Comparison of ENCODE assay signal across 1 cellular context in genomic region chr1:244970661-244971523, GRCh38.
A peak's percentile ranks its signal among the peaks of the same experiment; 100 is the strongest.
TF ChIP-seq lines count a peak whose summit lies in the region.

No MANE protein-coding gene starts in this region.

TF ChIP-seq in HepG2, 621 proteins besides CTCF, POLR2A, EP300 and RAD21 (continued from another document and continues in another):
- TF ChIP-seq MBD4 (IDR thresholded peaks at IDR 0.05; ENCODE audit: borderline replicate concordance, low read length): no peak
- 0 out of 2 replicates have a peak, but pooled peaks have one; percentile 51 for TF ChIP-seq ZNF841 (CRISPR knock-in tag; IDR thresholded peaks at IDR 0.05; ENCODE audit: borderline replicate concordance)
- TF ChIP-seq PRPF4 (IDR thresholded peaks at IDR 0.05; ENCODE audit: low read depth, low read length, poor library complexity, severe bottlenecking): no peak
- peak; percentile 81 for TF ChIP-seq RBM39 (IDR thresholded peaks at IDR 0.05; ENCODE audit: low read depth, low read length, poor library complexity, severe bottlenecking)
- TF ChIP-seq PATZ1 (CRISPR knock-in tag; IDR thresholded peaks at IDR 0.05): peak; percentile 45
- no peak; the same call in 1 of the 2 replicates for TF ChIP-seq ZNF558 (CRISPR knock-in tag; IDR thresholded peaks at IDR 0.05; ENCODE audit: borderline replicate concordance)
- TF ChIP-seq ZNF224 (CRISPR knock-in tag; IDR thresholded peaks at IDR 0.05): no peak
- TF ChIP-seq YEATS4 (CRISPR knock-in tag; IDR thresholded peaks at IDR 0.05; ENCODE audit: borderline replicate concordance): peak; percentile 76
- 0 out of 2 replicates have a peak, but pooled peaks have one; percentile 35 for TF ChIP-seq ZMYM2 (CRISPR knock-in tag; IDR thresholded peaks at IDR 0.05)
- no peak; the same call in 1 of the 2 replicates for TF ChIP-seq RFXANK (CRISPR knock-in tag; IDR thresholded peaks at IDR 0.05)
- no peak for TF ChIP-seq SRSF4 (IDR thresholded peaks at IDR 0.05; ENCODE audit: low read depth, low read length, poor library complexity, severe bottlenecking)
- TF ChIP-seq ZBTB7B (CRISPR knock-in tag; IDR thresholded peaks at IDR 0.05): peak; percentile 86; the same call in 1 of the 2 replicates
- TF ChIP-seq ARNT2 (CRISPR knock-in tag; IDR thresholded peaks at IDR 0.05; ENCODE audit: low read depth): peak; percentile 76; the same call in 1 of the 2 replicates
- peak; percentile 93 for TF ChIP-seq TAF1 (CRISPR knock-in tag; IDR thresholded peaks at IDR 0.05)
- no peak for TF ChIP-seq FOXP1 (IDR thresholded peaks at IDR 0.05)
- no peak for TF ChIP-seq FOXP1 (CRISPR knock-in tag; IDR thresholded peaks at IDR 0.05)
- 0 out of 2 replicates have a peak, but pooled peaks have one; percentile 64 for TF ChIP-seq ZXDC (CRISPR knock-in tag; IDR thresholded peaks at IDR 0.05)
- TF ChIP-seq ZNF788 (CRISPR knock-in tag; IDR thresholded peaks at IDR 0.05; ENCODE audit: borderline replicate concordance): peak; percentile 29; the same call in 1 of the 2 replicates
- no peak; the same call in 1 of the 2 replicates for TF ChIP-seq ZBTB26 (CRISPR knock-in tag; IDR thresholded peaks at IDR 0.05; ENCODE audit: borderline replicate concordance)
- TF ChIP-seq PREB (CRISPR knock-in tag; IDR thresholded peaks at IDR 0.05): no peak
- TF ChIP-seq ZNF253 (CRISPR knock-in tag; IDR thresholded peaks at IDR 0.05; ENCODE audit: borderline replicate concordance): no peak
- TF ChIP-seq ZNF296 (CRISPR knock-in tag; conservative IDR thresholded peaks at IDR 0.05): no peak
- no peak for TF ChIP-seq ZNF207 (IDR thresholded peaks at IDR 0.05; ENCODE audit: borderline replicate concordance)
- TF ChIP-seq GABPB1 (CRISPR knock-in tag; IDR thresholded peaks at IDR 0.05): peak; percentile 79
- TF ChIP-seq ZFP91 (CRISPR knock-in tag; IDR thresholded peaks at IDR 0.05; ENCODE audit: borderline replicate concordance): peak; percentile 83; the same call in 1 of the 2 replicates
- no peak for TF ChIP-seq ZNF282 (IDR thresholded peaks at IDR 0.05; ENCODE audit: partially characterized antibody)
- no peak for TF ChIP-seq AHR (CRISPR knock-in tag; IDR thresholded peaks at IDR 0.05)
- TF ChIP-seq KLF9 (CRISPR knock-in tag; IDR thresholded peaks at IDR 0.05; ENCODE audit: low read depth): no peak
- peak; percentile 46; the same call in 1 of the 2 replicates for TF ChIP-seq ZNF772 (CRISPR knock-in tag; IDR thresholded peaks at IDR 0.05)
- peak; percentile 74 for TF ChIP-seq ZNF740 (CRISPR knock-in tag; IDR thresholded peaks at IDR 0.05)
- TF ChIP-seq ZC3H4 (CRISPR knock-in tag; IDR thresholded peaks at IDR 0.05; ENCODE audit: borderline replicate concordance): no peak; the same call in none of the 2 replicates
- TF ChIP-seq SPEN (CRISPR knock-in tag; IDR thresholded peaks at IDR 0.05; ENCODE audit: low read depth): no peak
- 0 out of 2 replicates have a peak, but pooled peaks have one; percentile 53 for TF ChIP-seq CBFB (CRISPR knock-in tag; IDR thresholded peaks at IDR 0.05)
- TF ChIP-seq CBX5 (CRISPR knock-in tag; IDR thresholded peaks at IDR 0.05; ENCODE audit: borderline replicate concordance): no peak
- no peak for TF ChIP-seq LRRFIP1 (CRISPR knock-in tag; conservative IDR thresholded peaks at IDR 0.05)
- TF ChIP-seq MAF1 (CRISPR knock-in tag; IDR thresholded peaks at IDR 0.05; ENCODE audit: borderline replicate concordance): 0 out of 2 replicates have a peak, but pooled peaks have one; percentile 42
- TF ChIP-seq MEIS2 (CRISPR knock-in tag; IDR thresholded peaks at IDR 0.05): no peak
- no peak for TF ChIP-seq HMG20B (CRISPR knock-in tag; conservative IDR thresholded peaks at IDR 0.05)
- TF ChIP-seq GMEB2 (CRISPR knock-in tag; IDR thresholded peaks at IDR 0.05; ENCODE audit: low read depth): no peak
- TF ChIP-seq THAP11 (CRISPR knock-in tag; IDR thresholded peaks at IDR 0.05): peak; percentile 80
- TF ChIP-seq PRDM15 (CRISPR knock-in tag; IDR thresholded peaks at IDR 0.05): peak; percentile 23; the same call in 1 of the 2 replicates
- TF ChIP-seq RFX1 (IDR thresholded peaks at IDR 0.05): no peak
